ENCODE assay signal across 9 cellular contexts in genomic region chr12:121748571-121749265, GRCh38. TPM values are rescaled to one million over a fixed set of nuclear protein-coding genes. Genes with fewer than 3 reads are reported as not detected.
DNase-seq lines count a peak whose midpoint lies in the region; ATAC-seq, FAIRE-seq and TF ChIP-seq lines count a peak whose summit lies in the region.
"Had no signal": no experiment of that assay in that cellular context is flagged by ENCODE, and none has a peak within 500 bp of the region (broad histone marks: within the 10 kb centered on the region; RNA-seq: fewer than 3 reads in every experiment).

No MANE protein-coding gene starts in this region.

- POLR2A ChIA-PET in endothelial cell of umbilical vein (lab: Charles Lee) = interaction anchor here (1.0 kb wide), 1 partner anchor 18 kb away, joined by 6 read pairs; no protein-coding TSS in a partner anchor

- intact Hi-C loops in Right ventricle myocardium inferior (cut with DNase I) (no loop called here), cardiac septum (cut with DNase I) (no loop called here), endothelial cell of umbilical vein (cut with micrococcal nuclease) (loop anchor here (1.0 to 5.0 kb wide), 2 partner anchors 36 to 44 kb away; partner anchors contain the start of genes RHOF and TMEM120B)

- ATAC-seq in Right ventricle myocardium inferior (peak; percentile 72), GM18909 (IDR thresholded peaks at IDR 0.05; ENCODE audit: poor library complexity, unreplicated experiment) (no peak)

- no peak for TF ChIP-seq POLR2A in endothelial cell of umbilical vein (IDR thresholded peaks at IDR 0.05; ENCODE audit: low read depth, low read length)

- no peaks in the 10 kb centered on the region for H4K20me1 ChIP-seq in endothelial cell of umbilical vein (replicated peaks; ENCODE audit: control insufficient read depth, extremely low read depth, insufficient read depth, low read length)

- TF ChIP-seq CTCF in endothelial cell of umbilical vein (IDR thresholded peaks at IDR 0.05; ENCODE audit: extremely low read depth in 1 of 2, insufficient read depth in 1 of 2, low read depth in 1 of 2, low read length in 2 of 2) = no peak
- no peak for TF ChIP-seq CTCF in osteocyte (IDR thresholded peaks at IDR 0.05)

- H2AFZ ChIP-seq in endothelial cell of umbilical vein (ENCODE audit: low read depth, low read length) = peak overlapping the region; percentile 6

- peak overlapping the region; percentile 80 for H3K27ac Mint-ChIP-seq in osteocyte (ENCODE audit: unreplicated experiment)
- H3K27ac Mint-ChIP-seq: activated naive CD4-positive, alpha-beta T cell treated with anti-CD3 and anti-CD28 coated beads, Interleukin-2, amount 50 U/mL, for 24 hours had no signal

- H3K4me2 ChIP-seq in endothelial cell of umbilical vein (ENCODE audit: insufficient read depth, low read length) = no peak overlapping the region

- no peaks in the 10 kb centered on the region for H3K9me3 Mint-ChIP-seq in osteocyte (ENCODE audit: unreplicated experiment)
- H3K9me3 Mint-ChIP-seq: activated naive CD4-positive, alpha-beta T cell treated with anti-CD3 and anti-CD28 coated beads, Interleukin-2, amount 50 U/mL, for 24 hours had no signal

- no TSS peak for BruUV-seq in endothelial cell of umbilical vein (replicated peaks; lab: Mats Ljungman, UMichigan)

- H3K27me3 Mint-ChIP-seq in osteocyte (ENCODE audit: unreplicated experiment) = no peaks in the 10 kb centered on the region
- H3K27me3 Mint-ChIP-seq: activated naive CD4-positive, alpha-beta T cell treated with anti-CD3 and anti-CD28 coated beads, Interleukin-2, amount 50 U/mL, for 24 hours had no signal

- H3K4me1 ChIP-seq in endothelial cell of umbilical vein (ENCODE audit: control insufficient read depth, extremely low read depth, insufficient read depth, low read length) = peaks cover 12% of the 10 kb centered on the region
- no peaks in the 10 kb centered on the region for H3K4me1 ChIP-seq in small intestine (ENCODE audit: control insufficient read depth in 2 of 2, insufficient read depth in 1 of 2, low read depth in 1 of 2, low read length in 1 of 2)

- no peak overlapping the region for H3K4me3 Mint-ChIP-seq in osteocyte (ENCODE audit: unreplicated experiment)
- H3K4me3 Mint-ChIP-seq: activated naive CD4-positive, alpha-beta T cell treated with anti-CD3 and anti-CD28 coated beads, Interleukin-2, amount 50 U/mL, for 24 hours had no signal

- CTCF ChIA-PET in endothelial cell of umbilical vein (lab: Charles Lee) = interaction anchor here (0.8 to 1.8 kb wide), 8 partner anchors 15 to 63 kb away, joined by 3 to 13 read pairs (median 4); partner anchors contain the start of genes RHOF and TMEM120B

- no peaks in the 10 kb centered on the region for H3K79me2 ChIP-seq in endothelial cell of umbilical vein (ENCODE audit: control insufficient read depth, insufficient read depth, low read length)

- H3K9me1 ChIP-seq in endothelial cell of umbilical vein (replicated peaks; ENCODE audit: control insufficient read depth, extremely low read depth, insufficient read depth, low read length) = no peaks in the 10 kb centered on the region

- FAIRE-seq in endothelial cell of umbilical vein (lab: Jason Lieb, UNC) (peak; percentile 98), small intestine (lab: Jason Lieb, UNC) (no peak)

- H3K4me3 ChIP-seq in endothelial cell of umbilical vein (replicated peaks in 1 of 3; ENCODE audit: insufficient read depth in 1 of 3, low read depth in 1 of 3, low read length in 3 of 3) (no peak overlapping the region), small intestine (ENCODE audit: low read depth in 1 of 2, low read length in 2 of 2) (no peak overlapping the region)

- peak overlapping the region; percentile 45 for H3K9ac ChIP-seq in endothelial cell of umbilical vein (replicated peaks; ENCODE audit: extremely low read depth, insufficient read depth, low read length)

- H3K9me3 ChIP-seq in endothelial cell of umbilical vein (replicated peaks; ENCODE audit: control insufficient read depth, insufficient read depth, low read length) (no peaks in the 10 kb centered on the region), small intestine (ENCODE audit: control insufficient read depth, low read depth) (no peaks in the 10 kb centered on the region)

- WGBS in small intestine, 3 donors = 57 to 71% (median 68%) methylated on average over 17 of the region's 17 CpGs

- peak overlapping the region; percentile 86 for H3K27ac ChIP-seq in endothelial cell of umbilical vein (ENCODE audit: insufficient read depth, low read depth, low read length)
- H3K27ac ChIP-seq in small intestine (ENCODE audit: low read depth in 1 of 2, low read length in 1 of 2) = no peak overlapping the region

- peaks cover 13% of the 10 kb centered on the region for H3K4me1 Mint-ChIP-seq in osteocyte (ENCODE audit: unreplicated experiment)

- H3K27me3 ChIP-seq in endothelial cell of umbilical vein (ENCODE audit: control insufficient read depth in 2 of 2, insufficient read depth in 2 of 2, low read length in 2 of 2) (no peaks in the 10 kb centered on the region), small intestine (ENCODE audit: control insufficient read depth in 2 of 2, insufficient read depth in 2 of 2, low read length in 2 of 2) (no peaks in the 10 kb centered on the region)

- H3K36me3 ChIP-seq in endothelial cell of umbilical vein (ENCODE audit: control insufficient read depth in 2 of 2, extremely low read depth in 1 of 2, insufficient read depth in 2 of 2, low read length in 2 of 2) = no peaks in the 10 kb centered on the region
- no peaks in the 10 kb centered on the region for H3K36me3 ChIP-seq in small intestine (ENCODE audit: control insufficient read depth in 2 of 2, insufficient read depth in 2 of 2, low read length in 2 of 2)

- dilution Hi-C loops in endothelial cell of umbilical vein (cut with MboI; ENCODE audit: extremely low pct_ligation_motif_present, low sequenced_read_pairs) = no loop called here

- peaks cover 5% of the 10 kb centered on the region for H3K36me3 Mint-ChIP-seq in osteocyte (ENCODE audit: unreplicated experiment)

- DNase-seq in Right ventricle myocardium inferior (ENCODE audit: missing footprints) = peak; percentile 43
- DNase-seq in cardiac septum (ENCODE audit: low spot score) = no peak
- DNase-seq in SW 1271 (lab: John Stamatoyannopoulos, UW) = peak; percentile 57 to 65
- peak; percentile 95 for DNase-seq in endothelial cell of umbilical vein (ENCODE audit: low read depth, low spot score)
- DNase-seq in osteocyte (ENCODE audit: extremely low spot score, unreplicated experiment) = no peak
- no peak for DNase-seq in effector CD4-positive, alpha-beta T cell
- no peak for DNase-seq in small intestine

TF ChIP-seq in endothelial cell of umbilical vein, 7 proteins besides CTCF, POLR2A, EP300 and RAD21 (continues in another document):
- TF ChIP-seq JUN (IDR thresholded peaks at IDR 0.05; ENCODE audit: borderline replicate concordance, insufficient read depth, insufficient read length, low read depth) (peak; percentile 82), GATA2 (IDR thresholded peaks at IDR 0.05; ENCODE audit: insufficient read depth, insufficient read length, low read depth, low read length) (peak; percentile 52), POLR2AphosphoS5 (IDR thresholded peaks at IDR 0.05; ENCODE audit: insufficient read depth, low read depth, low read length) (peak; percentile 80), EZH2 (IDR thresholded peaks at IDR 0.05; ENCODE audit: borderline replicate concordance, low read depth, low read length, severe bottlenecking) (no peak), FOS (IDR thresholded peaks at IDR 0.05; ENCODE audit: borderline replicate concordance, insufficient read depth, low read length) (peak; percentile 95), MAX (IDR thresholded peaks at IDR 0.05; ENCODE audit: insufficient read depth, insufficient read length) (no peak)

RNA-seq across cellular contexts. Expression of gene TMEM120B, which starts 36.2 kb away (rescaled TPM):
- total RNA-seq in Right ventricle myocardium inferior (10.3 TPM), cardiac septum (6.2 TPM), endothelial cell of umbilical vein (12.8 and 15.9 TPM in 2 replicates), osteocyte (10.2 and 13.2 TPM in 2 replicates)
- polyA plus RNA-seq in endothelial cell of umbilical vein (10.4 and 13.5 TPM in 2 replicates), small intestine (1 to 10 TPM; 2.7 to 4.1 (median 3.1) TPM)
- 7.9 and 8.4 TPM in 2 replicates for polyA plus RNA-seq in endothelial cell of umbilical vein (2011; cell fraction: cytosol; rRNA removed)
- polyA plus RNA-seq in endothelial cell of umbilical vein (2011; cell fraction: nucleus; rRNA removed) = 31.4 and 38.0 TPM in 2 replicates
- 7.2 and 9.6 TPM in 2 replicates for polyA plus RNA-seq in endothelial cell of umbilical vein (2012)
- polyA minus RNA-seq in endothelial cell of umbilical vein = 18.8 and 21.0 TPM in 2 replicates
- 16.1 TPM for polyA minus RNA-seq in endothelial cell of umbilical vein (2011; cell fraction: cytosol; rRNA and poly(A)+ RNA removed)
- 9.2 and 9.3 TPM in 2 replicates for polyA minus RNA-seq in endothelial cell of umbilical vein (2011; cell fraction: nucleus; rRNA and poly(A)+ RNA removed)

RNA-seq across cellular contexts. Expression of gene RHOF, which starts 44.8 kb away (rescaled TPM):
- 47.7 TPM for total RNA-seq in Right ventricle myocardium inferior
- total RNA-seq in cardiac septum = 20.9 TPM
- 22.2 and 22.3 TPM in 2 replicates for total RNA-seq in endothelial cell of umbilical vein
- polyA plus RNA-seq in endothelial cell of umbilical vein = 9.3 and 12.0 TPM in 2 replicates
- 4.9 and 5.7 TPM in 2 replicates for polyA plus RNA-seq in endothelial cell of umbilical vein (2011; cell fraction: cytosol; rRNA removed)
- 35.7 and 45.9 TPM in 2 replicates for polyA plus RNA-seq in endothelial cell of umbilical vein (2011; cell fraction: nucleus; rRNA removed)
- 7.8 and 15.5 TPM in 2 replicates for polyA plus RNA-seq in endothelial cell of umbilical vein (2012)
- polyA minus RNA-seq in endothelial cell of umbilical vein = 9.0 and 9.7 TPM in 2 replicates
- 146 TPM for polyA minus RNA-seq in endothelial cell of umbilical vein (2011; cell fraction: cytosol; rRNA and poly(A)+ RNA removed)
- polyA minus RNA-seq in endothelial cell of umbilical vein (2011; cell fraction: nucleus; rRNA and poly(A)+ RNA removed) = 36.3 and 41.7 TPM in 2 replicates
- 11.3 and 11.9 TPM in 2 replicates for total RNA-seq in osteocyte
- 10 to 100 TPM; 13.3 to 75.9 (median 44.5) TPM for polyA plus RNA-seq in small intestine

RNA-seq across cellular contexts. Expression of gene SETD1B, which starts 55.1 kb away (rescaled TPM):
- total RNA-seq in Right ventricle myocardium inferior (8.0 TPM), cardiac septum (13.0 TPM), endothelial cell of umbilical vein (27.0 and 28.1 TPM in 2 replicates), osteocyte (21.0 and 21.8 TPM in 2 replicates)
- polyA plus RNA-seq in endothelial cell of umbilical vein (2.3 and 2.6 TPM in 2 replicates), small intestine (1 to 10 TPM; 3.6 to 9.4 (median 3.8) TPM)
- 3.2 TPM in 2 replicates for polyA plus RNA-seq in endothelial cell of umbilical vein (2011; cell fraction: cytosol; rRNA removed)
- polyA plus RNA-seq in endothelial cell of umbilical vein (2011; cell fraction: nucleus; rRNA removed) = 6.7 and 7.0 TPM in 2 replicates
- 8.4 and 9.7 TPM in 2 replicates for polyA plus RNA-seq in endothelial cell of umbilical vein (2012)
- polyA minus RNA-seq in endothelial cell of umbilical vein = 3.3 and 4.1 TPM in 2 replicates
- 8.3 TPM for polyA minus RNA-seq in endothelial cell of umbilical vein (2011; cell fraction: cytosol; rRNA and poly(A)+ RNA removed)
- 3.2 and 7.0 TPM in 2 replicates for polyA minus RNA-seq in endothelial cell of umbilical vein (2011; cell fraction: nucleus; rRNA and poly(A)+ RNA removed)

Comparison
In these comparisons a context has a peak if more than half of its experiments do, and no peak if none do; other contexts are left out.
1. DNase-seq: peak in Right ventricle myocardium inferior (single experiment), SW 1271 (2 of 2) and endothelial cell of umbilical vein (single experiment); none in cardiac septum (single experiment), osteocyte (single experiment), effector CD4-positive, alpha-beta T cell (single experiment) and small intestine (single experiment).